Comparison of ENCODE assay signal across 9 cellular contexts in the genomic region with DNA sequence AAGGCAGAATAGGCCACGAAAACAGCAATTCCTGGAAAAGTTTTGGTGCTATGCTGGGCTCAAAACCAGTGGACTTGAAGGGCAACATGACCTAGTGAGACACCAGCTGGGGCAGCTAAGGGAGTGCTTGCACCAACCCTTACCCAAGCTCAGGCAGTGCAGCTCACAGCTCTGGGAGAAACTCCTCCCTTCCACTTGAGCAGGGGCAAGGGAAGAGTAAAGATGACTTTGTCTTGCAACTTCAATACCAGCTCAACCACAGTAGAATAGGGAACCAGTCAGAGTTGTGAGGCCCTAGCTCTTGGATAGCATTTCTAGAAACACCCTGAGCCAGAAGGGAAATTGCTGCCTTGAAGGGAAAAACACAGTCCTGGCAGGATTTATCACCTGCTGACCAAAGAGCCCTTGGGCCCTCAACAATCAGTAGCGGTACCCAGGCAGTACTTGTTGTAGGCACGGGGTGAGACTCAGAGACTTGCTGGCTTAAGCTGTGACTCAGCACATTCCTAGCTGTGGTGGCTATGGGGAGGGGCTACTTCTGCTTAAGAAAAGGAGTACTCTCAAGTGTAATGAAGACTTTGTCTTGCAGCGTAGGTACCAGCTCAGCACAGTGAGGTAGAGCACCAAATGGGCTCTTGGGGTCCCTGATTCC. TPM values are rescaled to one million over a fixed set of nuclear protein-coding genes. Genes with fewer than 3 reads are reported as not detected.
A peak's percentile ranks its signal among the peaks of the same experiment; 100 is the strongest.
DNase-seq lines count a peak whose midpoint lies in the region; ATAC-seq and TF ChIP-seq lines count a peak whose summit lies in the region.
"Had no signal": no experiment of that assay in that cellular context is flagged by ENCODE, and none has a peak within 500 bp of the region (broad histone marks: within the 10 kb centered on the region; RNA-seq: fewer than 3 reads in every experiment).

No MANE protein-coding gene starts in this region.

- POLR2A ChIA-PET in activated CD4-positive, alpha-beta T cell treated with anti-CD3 and anti-CD28 coated beads for 36 hours (lab: Charles Lee) = interaction anchor here (0.6 kb wide), 1 partner anchor 647 kb away, joined by 3 read pairs; no protein-coding TSS in a partner anchor

- H3K27ac Mint-ChIP-seq in activated CD4-positive, alpha-beta T cell treated with anti-CD3 and anti-CD28 coated beads for 36 hours = no peak overlapping the region

- peak; percentile 58 for DNase-seq in Ammon's horn (ENCODE audit: low spot score)
- peak; percentile 84 for DNase-seq in astrocyte of the spinal cord (ENCODE audit: low read depth, low spot score)
- no peak for DNase-seq in left lobe of liver (ENCODE audit: low spot score)
- no peak for DNase-seq in NCI-H146 treated with DMSO at 0.1 percent for 48 hours (lab: John Stamatoyannopoulos, UW; ENCODE audit: unreplicated experiment)
- DNase-seq in activated CD4-positive, alpha-beta T cell treated with anti-CD3 and anti-CD28 coated beads for 36 hours = no peak
- no peak for DNase-seq in cerebellum (ENCODE audit: low spot score)

- H3K9ac ChIP-seq in HUES6 (ENCODE audit: low read length) = peak overlapping the region; percentile 32

- no peaks in the 10 kb centered on the region for H3K9me3 ChIP-seq in HUES6 (ENCODE audit: control insufficient read depth, insufficient read depth, low read depth, low read length)
- H3K9me3 ChIP-seq: Peyer's patch had no signal

- no peak for TF ChIP-seq CTCF in astrocyte of the spinal cord (IDR thresholded peaks at IDR 0.05; ENCODE audit: low read depth, low read length)

- peaks cover 8% of the 10 kb centered on the region for H3K27me3 Mint-ChIP-seq in activated CD4-positive, alpha-beta T cell treated with anti-CD3 and anti-CD28 coated beads for 36 hours

- H3K4me1 Mint-ChIP-seq in activated CD4-positive, alpha-beta T cell treated with anti-CD3 and anti-CD28 coated beads for 36 hours = peaks cover 5% of the 10 kb centered on the region

- no peaks in the 10 kb centered on the region for H3K36me3 Mint-ChIP-seq in activated CD4-positive, alpha-beta T cell treated with anti-CD3 and anti-CD28 coated beads for 36 hours (ENCODE audit: low read depth)

- ATAC-seq in left lobe of liver (peak; percentile 28), GM18907 (IDR thresholded peaks at IDR 0.05; ENCODE audit: unreplicated experiment) (no peak)
- no peak for ATAC-seq in activated CD4-positive, alpha-beta T cell treated with anti-CD3 and anti-CD28 coated beads for 36 hours

- H3K36me3 ChIP-seq in HUES6 (ENCODE audit: control insufficient read depth, insufficient read depth, low read length) = no peaks in the 10 kb centered on the region
- H3K36me3 ChIP-seq: Peyer's patch had no signal

- CTCF ChIA-PET in activated CD4-positive, alpha-beta T cell treated with anti-CD3 and anti-CD28 coated beads for 36 hours (lab: Charles Lee) = interaction anchor here (0.8 to 0.9 kb wide), 2 partner anchors 34 to 103 kb away, joined by 3 read pairs; no protein-coding TSS in a partner anchor

- peaks cover 7% of the 10 kb centered on the region for H3K9me3 Mint-ChIP-seq in activated CD4-positive, alpha-beta T cell treated with anti-CD3 and anti-CD28 coated beads for 36 hours (ENCODE audit: low read depth)

- peak overlapping the region; percentile 81 for H3K27ac ChIP-seq in HUES6 (ENCODE audit: low read depth, low read length)

- H3K4me3 ChIP-seq in HUES6 (ENCODE audit: low read depth, low read length) (peak overlapping the region; percentile 3; the same call in 1 of the 2 replicates), astrocyte of the spinal cord (ENCODE audit: low read depth, low read length) (no peak overlapping the region)
- H3K4me3 ChIP-seq: Peyer's patch had no signal

- H3K27me3 ChIP-seq in HUES6 (ENCODE audit: control insufficient read depth, insufficient read depth, low read length) = no peaks in the 10 kb centered on the region
- H3K27me3 ChIP-seq: Peyer's patch had no signal

- peaks cover 21% of the 10 kb centered on the region for H3K4me1 ChIP-seq in HUES6 (ENCODE audit: control insufficient read depth, insufficient read depth, low read length)

- H3K4me3 Mint-ChIP-seq in activated CD4-positive, alpha-beta T cell treated with anti-CD3 and anti-CD28 coated beads for 36 hours = no peak overlapping the region

- in situ Hi-C loops in astrocyte of the spinal cord (cut with HindIII; ENCODE audit: low sequenced_read_pairs) = no loop called here

- intact Hi-C loops in activated CD4-positive, alpha-beta T cell treated with anti-CD3 and anti-CD28 coated beads for 36 hours (cut with DNase I, micrococcal nuclease) = no loop called here

RNA-seq across cellular contexts. Expression of a gene that starts 19.7 kb away (rescaled TPM):
- total RNA-seq in left lobe of liver (7.2 TPM), cerebellum (12.7 TPM)
- total RNA-seq in activated CD4-positive, alpha-beta T cell treated with anti-CD3 and anti-CD28 coated beads for 36 hours = under 1 TPM; 0.33 to 0.39 TPM

Comparison
In these comparisons a context has a peak if more than half of its experiments do, and no peak if none do; other contexts are left out.
1. DNase-seq: peak in Ammon's horn (single experiment) and astrocyte of the spinal cord (single experiment); none in left lobe of liver (single experiment), NCI-H146 treated with DMSO at 0.1 percent for 48 hours (single experiment), activated CD4-positive, alpha-beta T cell treated with anti-CD3 and anti-CD28 coated beads for 36 hours (single experiment) and cerebellum (single experiment).